ENCODE assay signal across 1 cellular context in the genomic region with DNA sequence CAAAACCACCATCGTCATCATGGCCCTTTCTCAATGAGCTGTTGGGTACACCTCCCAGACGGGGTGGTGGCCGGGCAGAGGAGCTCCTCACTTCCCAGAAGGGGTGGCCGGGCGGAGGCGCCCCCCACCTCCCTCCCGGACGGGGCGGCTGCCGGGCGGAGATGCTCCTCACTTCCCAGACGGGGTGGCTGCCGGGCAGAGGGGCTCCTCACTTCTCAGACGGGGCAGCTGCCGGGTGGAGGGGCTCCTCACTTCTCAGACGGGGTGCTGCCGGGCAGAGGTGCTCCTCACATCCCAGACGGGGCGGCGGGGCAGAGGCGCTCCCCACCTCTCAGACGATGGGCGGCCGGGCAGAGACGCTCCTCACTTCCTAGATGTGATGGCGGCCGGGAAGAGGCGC.
DNase-seq lines count a peak whose midpoint lies in the region; ATAC-seq lines count a peak whose summit lies in the region.
"Not testable (repeated sequence)": the region's sequence is repeated elsewhere in the genome, so short reads cannot be mapped to it uniquely, and the experiment has no call there.

No MANE protein-coding gene starts in this region.

- DNase-seq in Right ventricle myocardium inferior (ENCODE audit: missing footprints), result peak; percentile 13

- ATAC-seq in Right ventricle myocardium inferior, result not testable (repeated sequence)

- intact Hi-C loops in Right ventricle myocardium inferior (cut with DNase I), result not testable (repeated sequence)
